Comparison of ENCODE assay signal across 8 cellular contexts in genomic region chr22:50201191-50202129, GRCh38. TPM values are rescaled to one million over a fixed set of nuclear protein-coding genes. Genes with fewer than 3 reads are reported as not detected.
DNase-seq lines count a peak whose midpoint lies in the region; ATAC-seq and TF ChIP-seq lines count a peak whose summit lies in the region.

No MANE protein-coding gene starts in this region.

- peaks cover 10% of the 10 kb centered on the region for H3K9me3 ChIP-seq in mesodermal cell (ENCODE audit: control insufficient read depth, low read length)
- no peaks in the 10 kb centered on the region for H3K9me3 ChIP-seq in aorta (ENCODE audit: control insufficient read depth, low read length)

- WGBS in mesodermal cell (ENCODE audit: insufficient coverage in 2 of 2), 2 experiments: 4% methylated on average over 96 to 102 of the region's 115 CpGs
- WGBS in aorta, 2 donors: 2 to 4% methylated on average over 101 to 115 of the region's 115 CpGs

- H3K27ac ChIP-seq in mesodermal cell (ENCODE audit: low read depth, low read length, severe bottlenecking) (no peak overlapping the region), aorta (ENCODE audit: low read depth in 1 of 2, low read length in 2 of 2) (no peak overlapping the region)

- TF ChIP-seq CTCF in GM12875 (IDR thresholded peaks at IDR 0.05; ENCODE audit: borderline replicate concordance, insufficient read depth, low read depth, low read length): no peak

- no peaks in the 10 kb centered on the region for H3K9me3 Mint-ChIP-seq in dendritic cell treated with granulocyte-macrophage colony-stimulating factor and Interleukin-4, amounts not matched to agents 40 ng/mL and 50 ng/mL, for 4 days

- H3K4me3 Mint-ChIP-seq in dendritic cell treated with granulocyte-macrophage colony-stimulating factor and Interleukin-4, amounts not matched to agents 40 ng/mL and 50 ng/mL, for 4 days: peak overlapping the region; percentile 78

- H3K4me3 ChIP-seq in GM12875 (ENCODE audit: low read depth, low read length) (peak overlapping the region; percentile 75), mesodermal cell (ENCODE audit: extremely low read depth, insufficient read depth, low read length, poor library complexity, severe bottlenecking) (peak overlapping the region; percentile 67), aorta (ENCODE audit: low read length in 2 of 2) (peak overlapping the region; percentile 72 to 92)

- H3K4me1 Mint-ChIP-seq in dendritic cell treated with granulocyte-macrophage colony-stimulating factor and Interleukin-4, amounts not matched to agents 40 ng/mL and 50 ng/mL, for 4 days (ENCODE audit: low read depth): peaks cover 53% of the 10 kb centered on the region

- H3K4me1 ChIP-seq in mesodermal cell (ENCODE audit: control insufficient read depth, insufficient read depth, low read length, poor library complexity, severe bottlenecking) (peaks cover 7% of the 10 kb centered on the region), aorta (ENCODE audit: control insufficient read depth in 1 of 2, insufficient read depth in 2 of 2, low read length in 2 of 2) (no peaks in the 10 kb centered on the region)

- H3K36me3 Mint-ChIP-seq in dendritic cell treated with granulocyte-macrophage colony-stimulating factor and Interleukin-4, amounts not matched to agents 40 ng/mL and 50 ng/mL, for 4 days (ENCODE audit: low read depth): peaks cover 68% of the 10 kb centered on the region

- DNase-seq in HCEC 1CT: peak; percentile 17
- peak; percentile 61 for DNase-seq in NCI-H69 (lab: John Stamatoyannopoulos, UW)
- no peak for DNase-seq in aorta
- no peak for DNase-seq in NCI-H526 (lab: John Stamatoyannopoulos, UW)
- DNase-seq in ecto neural progenitor cell (ENCODE audit: low spot score): no peak

- intact Hi-C loops in dendritic cell treated with granulocyte-macrophage colony-stimulating factor and Interleukin-4, amounts not matched to agents 40 ng/mL and 50 ng/mL, for 4 days (cut with micrococcal nuclease): loop anchor here (10.0 kb wide), 1 partner anchor 267 kb away; no protein-coding TSS in a partner anchor
- intact Hi-C loops in aorta (cut with DNase I): loop anchor here in 1 of 2 donors (10.0 kb wide), 2 partner anchors 237 to 277 kb away; partner anchors contain the start of gene PIM3

- peak overlapping the region; percentile 68 for H3K27ac Mint-ChIP-seq in dendritic cell treated with granulocyte-macrophage colony-stimulating factor and Interleukin-4, amounts not matched to agents 40 ng/mL and 50 ng/mL, for 4 days

- H3K36me3 ChIP-seq in mesodermal cell (ENCODE audit: control insufficient read depth, insufficient read depth, low read length) (peaks cover 52% of the 10 kb centered on the region), aorta (ENCODE audit: control insufficient read depth in 1 of 2, insufficient read depth in 2 of 2, low read length in 1 of 2) (peaks cover 0 to 2% of the 10 kb centered on the region in 2 donors)

- no peaks in the 10 kb centered on the region for H3K27me3 ChIP-seq in aorta (ENCODE audit: control insufficient read depth in 1 of 2, insufficient read depth in 2 of 2, low read length in 1 of 2)

- H3K27me3 Mint-ChIP-seq in dendritic cell treated with granulocyte-macrophage colony-stimulating factor and Interleukin-4, amounts not matched to agents 40 ng/mL and 50 ng/mL, for 4 days: no peaks in the 10 kb centered on the region

- no peak for ATAC-seq in aorta (ENCODE audit: low FRiP score)

RNA-seq across cellular contexts. Expression of gene SELENOO, which starts 0.6 kb away (rescaled TPM):
- 24.1 TPM for polyA plus RNA-seq in mesodermal cell (2013, experiment 1 of 2)
- 21.2 TPM for polyA plus RNA-seq in mesodermal cell (2013, experiment 2 of 2)
- total RNA-seq in aorta: 10 to 100 TPM; 14.2 to 21.6 TPM
- 100 to 1,000 TPM in 1 of 2 donors, 10 to 100 TPM in 1; 11.6 to 105 TPM for polyA plus RNA-seq in aorta

RNA-seq across cellular contexts. Expression of gene TRABD, which starts 15.7 kb away (rescaled TPM):
- polyA plus RNA-seq in mesodermal cell (2013, experiment 1 of 2): 42.0 TPM
- polyA plus RNA-seq in mesodermal cell (2013, experiment 2 of 2): 32.0 TPM
- total RNA-seq in aorta: 10 to 100 TPM; 27.1 to 33.4 TPM
- polyA plus RNA-seq in aorta: 10 to 100 TPM; 13.5 to 53.2 TPM

RNA-seq across cellular contexts. Expression of gene PANX2, which starts 30.9 kb away (rescaled TPM):
- polyA plus RNA-seq in mesodermal cell (2013, experiment 1 of 2): 2.3 TPM
- polyA plus RNA-seq in mesodermal cell (2013, experiment 2 of 2): 2.9 TPM
- 1 to 10 TPM in 1 of 2 donors, under 1 TPM in 1; 0.62 to 1.2 TPM for total RNA-seq in aorta
- polyA plus RNA-seq in aorta: 1 to 10 TPM in 1 of 2 donors, under 1 TPM in 1; 0.97 to 1.4 TPM

RNA-seq across cellular contexts. Expression of gene TUBGCP6, which starts 43.4 kb away (rescaled TPM):
- 27.6 TPM for polyA plus RNA-seq in mesodermal cell (2013, experiment 1 of 2)
- polyA plus RNA-seq in mesodermal cell (2013, experiment 2 of 2): 24.6 TPM
- total RNA-seq in aorta: 10 to 100 TPM; 29.0 to 49.5 TPM
- polyA plus RNA-seq in aorta: 100 to 1,000 TPM in 1 of 2 donors, 1 to 10 TPM in 1; 7.0 to 134 TPM

RNA-seq across cellular contexts. Expression of gene HDAC10, which starts 49.6 kb away (rescaled TPM):
- 28.0 TPM for polyA plus RNA-seq in mesodermal cell (2013, experiment 1 of 2)
- polyA plus RNA-seq in mesodermal cell (2013, experiment 2 of 2): 22.6 TPM
- total RNA-seq in aorta: 10 to 100 TPM; 19.8 to 47.8 TPM
- polyA plus RNA-seq in aorta: 10 to 100 TPM in 1 of 2 donors, 1 to 10 TPM in 1; 5.5 to 57.3 TPM

Comparison
In these comparisons a context has a peak if more than half of its experiments do, and no peak if none do; other contexts are left out.
1. DNase-seq: peak in HCEC 1CT (single experiment) and NCI-H69 (single experiment); none in aorta (0 of 2), NCI-H526 (0 of 2) and ecto neural progenitor cell (single experiment).
2. Peak in every context shown above with its lines, with median percentiles within 50 percentile points of each other: H3K4me3 ChIP-seq.